26 cellular contexts compared by ENCODE assay signal in the genomic region with DNA sequence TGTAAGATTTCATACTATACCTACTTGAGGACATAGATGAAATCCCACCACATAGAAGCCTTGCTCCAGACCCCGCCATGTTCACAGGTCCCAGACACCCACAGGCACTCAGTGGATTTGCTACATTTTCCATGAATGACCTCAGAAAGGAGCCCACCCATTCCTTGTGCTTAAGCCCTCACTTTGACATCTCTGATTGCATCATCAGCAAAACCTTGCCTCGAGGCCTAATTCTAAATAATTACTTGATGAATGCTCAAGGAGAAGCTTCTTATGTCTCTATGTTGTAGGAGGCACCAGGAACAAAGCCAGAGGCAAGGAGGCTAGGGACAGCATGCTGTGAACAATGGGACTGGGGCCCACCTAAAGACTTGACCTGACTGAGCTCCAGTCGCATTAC. TPM values are rescaled to one million over a fixed set of nuclear protein-coding genes. Genes with fewer than 3 reads are reported as not detected.
DNase-seq lines count a peak whose midpoint lies in the region; ATAC-seq, FAIRE-seq and TF ChIP-seq lines count a peak whose summit lies in the region.
"Had no signal": no experiment of that assay in that cellular context is flagged by ENCODE, and none has a peak within 500 bp of the region (broad histone marks: within the 10 kb centered on the region; RNA-seq: fewer than 3 reads in every experiment).

No MANE protein-coding gene starts in this region.

- no peak overlapping the region for H3K4me3 ChIP-seq in IMR-90 (ENCODE audit: insufficient read depth, low read depth, low read length)
- no peak overlapping the region for H3K4me3 ChIP-seq in K562
- no peak overlapping the region for H3K4me3 ChIP-seq in mesendoderm (ENCODE audit: low read length)
- H3K4me3 ChIP-seq: BLaER1, GM12878 had no signal

- H4K8ac ChIP-seq in IMR-90 (ENCODE audit: low read depth in 2 of 2, low read length in 2 of 2), result no peak overlapping the region
- no peak overlapping the region for H4K8ac ChIP-seq in mesendoderm (ENCODE audit: low read depth, low read length)

- no peak overlapping the region for H3K27ac ChIP-seq in IMR-90 (ENCODE audit: insufficient read depth, low read length)
- no peak overlapping the region for H3K27ac ChIP-seq in K562 (ENCODE audit: extremely low read depth, low read depth, low read length)
- H3K27ac ChIP-seq in mesendoderm (ENCODE audit: low read depth, low read length), result no peak overlapping the region
- H3K27ac ChIP-seq: BLaER1 had no signal

- H2AK5ac ChIP-seq in IMR-90 (ENCODE audit: low read depth, low read length), result no peak overlapping the region
- no peak overlapping the region for H2AK5ac ChIP-seq in mesendoderm (ENCODE audit: low read length)

- H3K4ac ChIP-seq in IMR-90 (ENCODE audit: low read depth, low read length) (no peak overlapping the region), mesendoderm (ENCODE audit: low read depth, low read length) (no peak overlapping the region)

- H2BK20ac ChIP-seq in IMR-90 (ENCODE audit: low read depth, low read length), result no peak overlapping the region

- H3K14ac ChIP-seq in IMR-90 (replicated peaks; ENCODE audit: low read depth, low read length), result no peak overlapping the region

- dilution Hi-C loops in IMR-90 (cut with HindIII; ENCODE audit: low sequenced_read_pairs, unreplicated experiment), result no loop called here

- POLR2A ChIA-PET in IMR-90 (lab: Charles Lee; ENCODE audit: unreplicated experiment) (interaction anchor here (0.6 to 1.0 kb wide), 2 partner anchors 13 to 187 kb away, joined by 3 read pairs; no protein-coding TSS in a partner anchor), K562 (lab: Yijun Ruan, JAX) (interaction anchor here (1.0 kb wide), 1 partner anchor 93 kb away, joined by 3 read pairs; no protein-coding TSS in a partner anchor)

- WGBS in IMR-90 (ENCODE audit: extremely low coverage in 2 of 2, insufficient read length in 1 of 2), 2 experiments, result 83% methylated on average over 1 of the region's 3 CpGs; no CpG with 5 or more reads in 1 of the 2 experiments
- 7% methylated on average over 3 of the region's 3 CpGs for whole genome bisulfite sequencing in K562 (ENCODE audit: insufficient coverage, low coverage, missing lambda C conversion rate)
- no CpG with 5 or more reads among the region's 3 CpGs for WGBS in mesendoderm (ENCODE audit: extremely low coverage, insufficient coverage, low lambda C conversion rate)

- TF ChIP-seq RAD21 in IMR-90 (IDR thresholded peaks at IDR 0.05; ENCODE audit: low read length) (no peak), K562 (CRISPR knock-in tag; conservative IDR thresholded peaks at IDR 0.05 in 1 of 2, IDR thresholded peaks at IDR 0.05 in 1 of 2) (no peak)

- H3K9me1 ChIP-seq in IMR-90 (ENCODE audit: insufficient read depth, low read length) (peaks cover 10% of the 10 kb centered on the region; the same call in 1 of the 2 replicates), K562 (ENCODE audit: control insufficient read depth, insufficient read depth, low read length) (no peaks in the 10 kb centered on the region)

- BruUV-seq in IMR-90 (replicated peaks; lab: Mats Ljungman, UMichigan) (no TSS peak), K562 (replicated peaks; lab: Mats Ljungman, UMichigan) (no TSS peak)

- H3K56ac ChIP-seq in IMR-90 (ENCODE audit: extremely low read depth, insufficient read depth, low read length) (no peak overlapping the region), mesendoderm (ENCODE audit: low read length) (no peak overlapping the region)

- H3K36me3 ChIP-seq in IMR-90 (ENCODE audit: control insufficient read depth, insufficient read depth, low read length), result no peaks in the 10 kb centered on the region
- H3K36me3 ChIP-seq in K562 (ENCODE audit: control insufficient read depth, insufficient read depth, low read length), result no peaks in the 10 kb centered on the region
- no peaks in the 10 kb centered on the region for H3K36me3 ChIP-seq in mesendoderm (ENCODE audit: control insufficient read depth, insufficient read depth, low read length)
- H3K36me3 ChIP-seq: BE2C had no signal

- H3K9me3 ChIP-seq in IMR-90 (ENCODE audit: control insufficient read depth, insufficient read depth, low read length) (no peaks in the 10 kb centered on the region), K562 (replicated peaks; ENCODE audit: control insufficient read depth, insufficient read depth, low read depth, low read length) (no peaks in the 10 kb centered on the region)
- H3K9me3 ChIP-seq: BE2C, BLaER1 had no signal

- H3K27me3 ChIP-seq in IMR-90 (ENCODE audit: control insufficient read depth, insufficient read depth, low read length), result no peaks in the 10 kb centered on the region; the same call in 1 of the 2 replicates
- peaks cover 11 to 25% of the 10 kb centered on the region in 2 experiments; a peak in 4 of 5 replicates for H3K27me3 ChIP-seq in K562 (ENCODE audit: control insufficient read depth in 2 of 2, insufficient read depth in 2 of 2, low read length in 2 of 2)
- no peaks in the 10 kb centered on the region for H3K27me3 ChIP-seq in mesendoderm (ENCODE audit: insufficient read depth, low read length, poor library complexity)
- H3K27me3 ChIP-seq: BLaER1 had no signal

- DNase-seq in IMR-90, result no peak
- no peak for DNase-seq in K562 (ENCODE audit: extremely low read depth in 1 of 4, low spot score in 3 of 4)
- DNase-seq in mesendoderm, result peak; percentile 18
- no peak for DNase-seq in NCI-H2227 (lab: John Stamatoyannopoulos, UW; ENCODE audit: unreplicated experiment)
- no peak for DNase-seq in NCI-H748 treated with DMSO at 0.1 percent for 48 hours (lab: John Stamatoyannopoulos, UW)
- DNase-seq: 8988T; ACHN; BE2C; C1 segment of cervical spinal cord; CD4-positive, alpha-beta memory T cell; CD4-positive, CD25-positive, alpha-beta regulatory T cell; CD8-positive, alpha-beta memory T cell; COR-L47; DMS 273 treated with DMSO at 0.1 percent for 48 hours; DMS153; DMS53; DMS79; DND-41; EL; GDM1 had no signal

- H4K20me1 ChIP-seq in IMR-90 (ENCODE audit: insufficient read depth, low read length), result no peaks in the 10 kb centered on the region
- H4K20me1 ChIP-seq in K562 (replicated peaks; ENCODE audit: control insufficient read depth, insufficient read depth, low read length), result no peaks in the 10 kb centered on the region
- H4K20me1 ChIP-seq: BLaER1 had no signal

- no peak overlapping the region for H2BK120ac ChIP-seq in IMR-90 (ENCODE audit: low read depth, low read length)
- no peak overlapping the region for H2BK120ac ChIP-seq in mesendoderm (ENCODE audit: low read depth, low read length)

- no peak overlapping the region for H2AK9ac ChIP-seq in IMR-90 (replicated peaks; ENCODE audit: low read depth, low read length, poor library complexity)

- H4K5ac ChIP-seq in IMR-90 (ENCODE audit: low read depth, low read length) (no peak overlapping the region), mesendoderm (ENCODE audit: low read length) (no peak overlapping the region)

- H3K9ac ChIP-seq in IMR-90 (ENCODE audit: low read depth, low read length) (no peak overlapping the region), K562 (ENCODE audit: insufficient read depth in 1 of 2, low read depth in 2 of 2, low read length in 2 of 2) (no peak overlapping the region), mesendoderm (ENCODE audit: low read length) (no peak overlapping the region)
- H3K9ac ChIP-seq: BLaER1 had no signal

- no peak for TF ChIP-seq EP300 in K562 (IDR thresholded peaks at IDR 0.05; ENCODE audit: low read length)

- no peak for FAIRE-seq in K562 (lab: Jason Lieb, UNC)
- FAIRE-seq: A204.1, GM12878, GM12892, GM18507 had no signal

- no peak for TF ChIP-seq POLR2A in IMR-90 (IDR thresholded peaks at IDR 0.05; ENCODE audit: low read depth, low read length)
- no peak for TF ChIP-seq POLR2A in K562 (conservative IDR thresholded peaks at IDR 0.05)

- CTCF ChIA-PET in IMR-90 (lab: Yijun Ruan, JAX) (interaction anchor here (0.7 kb wide), 1 partner anchor 48 kb away, joined by 3 read pairs; no protein-coding TSS in a partner anchor), K562 (lab: Yijun Ruan, JAX; ENCODE audit: low intra/inter-chr PET ratio) (no interaction called here)

- H2AFZ ChIP-seq in IMR-90 (replicated peaks; ENCODE audit: low read length, poor library complexity) (no peak overlapping the region), K562 (ENCODE audit: low read depth, low read length) (no peak overlapping the region)

- ATAC-seq in IMR-90 (ENCODE audit: low read depth) (no peak), K562 (no peak)
- ATAC-seq: GM12878 had no signal

- H3K23ac ChIP-seq in IMR-90 (ENCODE audit: low read depth, low read length) (no peak overlapping the region), mesendoderm (ENCODE audit: low read length) (no peak overlapping the region)

- no peak overlapping the region for H3K18ac ChIP-seq in IMR-90 (ENCODE audit: low read depth, low read length)
- no peak overlapping the region for H3K18ac ChIP-seq in mesendoderm (ENCODE audit: low read length)

- H3K4me2 ChIP-seq in IMR-90 (ENCODE audit: low read depth, low read length) (no peak overlapping the region), K562 (ENCODE audit: insufficient read depth, low read length) (no peak overlapping the region), mesendoderm (ENCODE audit: low read length) (no peak overlapping the region)
- H3K4me2 ChIP-seq: BLaER1 had no signal

- TF ChIP-seq CTCF in IMR-90 (conservative IDR thresholded peaks at IDR 0.05; ENCODE audit: low read depth, low read length) (no peak), K562 (IDR thresholded peaks at IDR 0.05 in 2 of 3, conservative IDR thresholded peaks at IDR 0.05 in 1 of 3; ENCODE audit: insufficient read depth in 2 of 3, low read depth in 1 of 3, low read length in 3 of 3) (no peak)

- in situ Hi-C loops in IMR-90 (cut with MboI; ENCODE audit: low sequenced_read_pairs) (no loop called here), K562 (cut with MboI) (no loop called here)

- H3K79me1 ChIP-seq in IMR-90 (ENCODE audit: low read depth in 1 of 2, low read length in 2 of 2), result no peaks in the 10 kb centered on the region
- no peaks in the 10 kb centered on the region for H3K79me1 ChIP-seq in mesendoderm (ENCODE audit: low read length)

- H3K4me1 ChIP-seq in IMR-90 (ENCODE audit: control insufficient read depth, insufficient read depth, low read length), result peaks cover 5% of the 10 kb centered on the region
- no peaks in the 10 kb centered on the region for H3K4me1 ChIP-seq in K562 (replicated peaks in 1 of 2; ENCODE audit: control insufficient read depth in 2 of 2, insufficient read depth in 2 of 2, low read length in 2 of 2)
- H3K4me1 ChIP-seq in mesendoderm (ENCODE audit: control insufficient read depth, low read depth, low read length), result no peaks in the 10 kb centered on the region
- H3K4me1 ChIP-seq: BE2C, BLaER1 had no signal

- H4K91ac ChIP-seq in IMR-90 (ENCODE audit: insufficient read depth, low read depth, low read length), result no peak overlapping the region

- H3K79me2 ChIP-seq in K562 (ENCODE audit: control insufficient read depth, insufficient read depth, low read length), result no peaks in the 10 kb centered on the region
- no peaks in the 10 kb centered on the region for H3K79me2 ChIP-seq in mesendoderm (ENCODE audit: control insufficient read depth, insufficient read depth, low read length)

- H2BK5ac ChIP-seq in IMR-90 (ENCODE audit: low read depth, low read length, poor library complexity, severe bottlenecking) (no peak overlapping the region), mesendoderm (ENCODE audit: low read length) (no peak overlapping the region)

- intact Hi-C loops in IMR-90 (cut with micrococcal nuclease), result no loop called here
- intact Hi-C loops in K562 (cut with micrococcal nuclease), result no loop called here

- H2BK15ac ChIP-seq in IMR-90 (ENCODE audit: low read depth, low read length) (no peak overlapping the region), mesendoderm (replicated peaks; ENCODE audit: low read depth) (no peak overlapping the region)

RNA-seq across cellular contexts. Expression of a gene that starts 12.1 kb away (rescaled TPM):
- total RNA-seq in IMR-90 (2012; rRNA removed) (under 0.01 and 0.18 TPM in 2 replicates), K562 (2014; rRNA removed) (0.12 and 0.27 TPM in 2 replicates), K562 (2014; rRNA removed; fragmentation: Illumina TruSeq; extraction: Trizol) (0.15 and 0.54 TPM in 2 replicates), K562 (2015; rRNA removed; fragmentation: Illumina TruSeq; extraction: Trizol) (0.08 and 0.11 TPM in 2 replicates), K562 (2021) (0.22 and 0.25 TPM in 2 replicates)
- polyA plus RNA-seq in IMR-90 (2012; rRNA removed) (0.50 and 0.58 TPM in 2 replicates), K562 (2011; rRNA removed) (0.22 and 1.7 TPM in 2 replicates), K562 (2014; fragmentation: Illumina TruSeq; extraction: Trizol) (0.34 and 0.39 TPM in 2 replicates), K562 (2014; fragmentation: Nextera tagmentation; extraction: Ambion mirVana) (under 1 TPM; 0.10 to 0.17 TPM), K562 (2014; rRNA removed) (0.30 and 0.34 TPM in 2 replicates)
- polyA plus RNA-seq in IMR-90 (2012; cell fraction: cytosol; rRNA removed), result 0.05 and 0.09 TPM in 2 replicates
- polyA plus RNA-seq in IMR-90 (2012; cell fraction: nucleus; rRNA removed; ENCODE audit: low replicate concordance), result 2.5 and 6.4 TPM in 2 replicates
- total RNA-seq in K562 (2011; cell fraction: chromatin; rRNA removed; ENCODE audit: low replicate concordance), result 2.1 and 4.5 TPM in 2 replicates
- total RNA-seq in K562 (2011; cell fraction: nucleolus; rRNA removed), result 1.3 and 1.5 TPM in 2 replicates
- total RNA-seq in K562 (2011; cell fraction: nucleoplasm; rRNA removed), result 0.81 and 1.2 TPM in 2 replicates
- polyA plus RNA-seq in K562 (2011; cell fraction: cytosol; rRNA removed), result 0.10 and 0.83 TPM in 2 replicates
- 3.2 and 11.8 TPM in 2 replicates for polyA plus RNA-seq in K562 (2011; cell fraction: nucleus; rRNA removed)
- 0.22 and 1.4 TPM in 2 replicates for polyA plus RNA-seq in K562 (2012)
- polyA minus RNA-seq in K562 (2011; rRNA and poly(A)+ RNA removed), result 1.0 TPM in 1 of 2 replicates, not detected in the other
- polyA minus RNA-seq in K562 (2011; cell fraction: cytosol; rRNA and poly(A)+ RNA removed), result not detected in 2 replicates
- 0.40 and 3.2 TPM in 2 replicates for polyA minus RNA-seq in K562 (2011; cell fraction: nucleus; rRNA and poly(A)+ RNA removed)
- 0.34 TPM for polyA plus RNA-seq in mesendoderm (2013, experiment 1 of 2)
- polyA plus RNA-seq in mesendoderm (2013, experiment 2 of 2), result 0.22 TPM
- total RNA-seq: G401 had no signal

RNA-seq across cellular contexts. Expression of a gene that starts 33.6 kb away (rescaled TPM):
- total RNA-seq in IMR-90 (2012; rRNA removed) (73.6 and 80.8 TPM in 2 replicates), K562 (2014; rRNA removed) (68.1 and 89.8 TPM in 2 replicates), K562 (2014; rRNA removed; fragmentation: Illumina TruSeq; extraction: Trizol) (72.4 and 78.5 TPM in 2 replicates), K562 (2015; rRNA removed; fragmentation: Illumina TruSeq; extraction: Trizol) (74.2 and 75.3 TPM in 2 replicates), K562 (2021) (92.3 and 94.4 TPM in 2 replicates)
- polyA plus RNA-seq in IMR-90 (2012; rRNA removed) (87.0 and 91.9 TPM in 2 replicates), K562 (2011; rRNA removed) (160 and 174 TPM in 2 replicates), K562 (2014; fragmentation: Illumina TruSeq; extraction: Trizol) (101 and 116 TPM in 2 replicates), K562 (2014; fragmentation: Nextera tagmentation; extraction: Ambion mirVana) (10 to 100 TPM; 20.6 to 31.0 TPM), K562 (2014; rRNA removed) (68.3 and 76.3 TPM in 2 replicates)
- polyA plus RNA-seq in IMR-90 (2012; cell fraction: cytosol; rRNA removed), result 57.6 and 99.7 TPM in 2 replicates
- polyA plus RNA-seq in IMR-90 (2012; cell fraction: nucleus; rRNA removed; ENCODE audit: low replicate concordance), result 121 and 127 TPM in 2 replicates
- 55.5 and 146 TPM in 2 replicates for total RNA-seq in K562 (2011; cell fraction: chromatin; rRNA removed; ENCODE audit: low replicate concordance)
- 105 and 113 TPM in 2 replicates for total RNA-seq in K562 (2011; cell fraction: nucleolus; rRNA removed)
- total RNA-seq in K562 (2011; cell fraction: nucleoplasm; rRNA removed), result 67.2 and 95.3 TPM in 2 replicates
- 141 and 162 TPM in 2 replicates for polyA plus RNA-seq in K562 (2011; cell fraction: cytosol; rRNA removed)
- 336 and 420 TPM in 2 replicates for polyA plus RNA-seq in K562 (2011; cell fraction: nucleus; rRNA removed)
- 49.8 and 86.5 TPM in 2 replicates for polyA plus RNA-seq in K562 (2012)
- 97.4 and 135 TPM in 2 replicates for polyA minus RNA-seq in K562 (2011; rRNA and poly(A)+ RNA removed)
- polyA minus RNA-seq in K562 (2011; cell fraction: cytosol; rRNA and poly(A)+ RNA removed), result 54.2 and 76.3 TPM in 2 replicates
- 42.7 and 50.2 TPM in 2 replicates for polyA minus RNA-seq in K562 (2011; cell fraction: nucleus; rRNA and poly(A)+ RNA removed)
- polyA plus RNA-seq in mesendoderm (2013, experiment 1 of 2), result 64.9 TPM
- polyA plus RNA-seq in mesendoderm (2013, experiment 2 of 2), result 63.7 TPM

RNA-seq across cellular contexts. Expression of a gene that starts 33.8 kb away (rescaled TPM):
- 234 and 382 TPM in 2 replicates for total RNA-seq in IMR-90 (2012; rRNA removed)
- 265 and 301 TPM in 2 replicates for polyA plus RNA-seq in IMR-90 (2012; rRNA removed)
- polyA plus RNA-seq in IMR-90 (2012; cell fraction: cytosol; rRNA removed), result 35.0 and 120 TPM in 2 replicates
- 17.2 and 102 TPM in 2 replicates for polyA plus RNA-seq in IMR-90 (2012; cell fraction: nucleus; rRNA removed; ENCODE audit: low replicate concordance)
- 30.9 and 50.4 TPM in 2 replicates for total RNA-seq in K562 (2011; cell fraction: chromatin; rRNA removed; ENCODE audit: low replicate concordance)
- 36.7 and 51.9 TPM in 2 replicates for total RNA-seq in K562 (2011; cell fraction: nucleolus; rRNA removed)
- 51.1 and 70.5 TPM in 2 replicates for total RNA-seq in K562 (2011; cell fraction: nucleoplasm; rRNA removed)
- total RNA-seq in K562 (2014; rRNA removed), result 727 and 890 TPM in 2 replicates
- total RNA-seq in K562 (2014; rRNA removed; fragmentation: Illumina TruSeq; extraction: Trizol), result 1,061 and 1,110 TPM in 2 replicates
- 1,044 and 1,100 TPM in 2 replicates for total RNA-seq in K562 (2015; rRNA removed; fragmentation: Illumina TruSeq; extraction: Trizol)
- total RNA-seq in K562 (2021), result 651 and 736 TPM in 2 replicates
- polyA plus RNA-seq in K562 (2011; rRNA removed), result 1,020 and 1,271 TPM in 2 replicates
- 438 and 690 TPM in 2 replicates for polyA plus RNA-seq in K562 (2011; cell fraction: cytosol; rRNA removed)
- 132 and 238 TPM in 2 replicates for polyA plus RNA-seq in K562 (2011; cell fraction: nucleus; rRNA removed)
- polyA plus RNA-seq in K562 (2012), result 643 and 784 TPM in 2 replicates
- polyA plus RNA-seq in K562 (2014; fragmentation: Illumina TruSeq; extraction: Trizol), result 896 and 1,028 TPM in 2 replicates
- polyA plus RNA-seq in K562 (2014; fragmentation: Nextera tagmentation; extraction: Ambion mirVana), result 1,000 to 10,000 TPM; 2,499 to 2,735 TPM
- 1,033 and 1,042 TPM in 2 replicates for polyA plus RNA-seq in K562 (2014; rRNA removed)
- 658 and 670 TPM in 2 replicates for polyA minus RNA-seq in K562 (2011; rRNA and poly(A)+ RNA removed)
- 238 and 250 TPM in 2 replicates for polyA minus RNA-seq in K562 (2011; cell fraction: cytosol; rRNA and poly(A)+ RNA removed)
- polyA minus RNA-seq in K562 (2011; cell fraction: nucleus; rRNA and poly(A)+ RNA removed), result 15.9 and 51.3 TPM in 2 replicates
- polyA plus RNA-seq in mesendoderm (2013, experiment 1 of 2), result 325 TPM
- 325 TPM for polyA plus RNA-seq in mesendoderm (2013, experiment 2 of 2)

RNA-seq across cellular contexts. Expression of a gene that starts 58.3 kb away (rescaled TPM):
- total RNA-seq in IMR-90 (2012; rRNA removed) (not detected in 2 replicates), K562 (2014; rRNA removed) (0.45 and 0.65 TPM in 2 replicates), K562 (2014; rRNA removed; fragmentation: Illumina TruSeq; extraction: Trizol) (0.99 and 1.1 TPM in 2 replicates), K562 (2015; rRNA removed; fragmentation: Illumina TruSeq; extraction: Trizol) (0.90 and 1.3 TPM in 2 replicates), K562 (2021) (0.72 and 1.2 TPM in 2 replicates)
- polyA plus RNA-seq in IMR-90 (2012; rRNA removed) (0.12 TPM in 1 of 2 replicates, not detected in the other), K562 (2011; rRNA removed) (2.7 and 4.2 TPM in 2 replicates), K562 (2014; fragmentation: Illumina TruSeq; extraction: Trizol) (1.7 and 1.9 TPM in 2 replicates), K562 (2014; fragmentation: Nextera tagmentation; extraction: Ambion mirVana) (under 1 TPM; 0.48 to 0.76 TPM), K562 (2014; rRNA removed) (1.3 and 1.8 TPM in 2 replicates)
- 0.04 TPM in 1 of 2 replicates, not detected in the other for polyA plus RNA-seq in IMR-90 (2012; cell fraction: cytosol; rRNA removed)
- 0.10 and 0.83 TPM in 2 replicates for polyA plus RNA-seq in IMR-90 (2012; cell fraction: nucleus; rRNA removed; ENCODE audit: low replicate concordance)
- total RNA-seq in K562 (2011; cell fraction: chromatin; rRNA removed; ENCODE audit: low replicate concordance), result 2.9 and 9.0 TPM in 2 replicates
- 1.2 and 3.2 TPM in 2 replicates for total RNA-seq in K562 (2011; cell fraction: nucleolus; rRNA removed)
- total RNA-seq in K562 (2011; cell fraction: nucleoplasm; rRNA removed), result 4.1 and 4.7 TPM in 2 replicates
- 0.91 and 2.6 TPM in 2 replicates for polyA plus RNA-seq in K562 (2011; cell fraction: cytosol; rRNA removed)
- 14.7 and 27.0 TPM in 2 replicates for polyA plus RNA-seq in K562 (2011; cell fraction: nucleus; rRNA removed)
- 0.95 and 2.6 TPM in 2 replicates for polyA plus RNA-seq in K562 (2012)
- 1.2 and 3.8 TPM in 2 replicates for polyA minus RNA-seq in K562 (2011; rRNA and poly(A)+ RNA removed)
- polyA minus RNA-seq in K562 (2011; cell fraction: cytosol; rRNA and poly(A)+ RNA removed), result 1.0 TPM in 1 of 2 replicates, not detected in the other
- 2.3 and 4.9 TPM in 2 replicates for polyA minus RNA-seq in K562 (2011; cell fraction: nucleus; rRNA and poly(A)+ RNA removed)
- 0.34 TPM for polyA plus RNA-seq in mesendoderm (2013, experiment 1 of 2)
- 0.20 TPM for polyA plus RNA-seq in mesendoderm (2013, experiment 2 of 2)
